In genomic region chr15:71314956-71315537, GRCh38 we compare ENCODE assay signal across 29 cellular contexts.
"Had no signal": no experiment of that assay in that cellular context is flagged by ENCODE, and none has a peak within 500 bp of the region (broad histone marks: within the 10 kb centered on the region; RNA-seq: fewer than 3 reads in every experiment).

No MANE protein-coding gene starts in this region.

- H3K27ac Mint-ChIP-seq: activated CD8-positive, alpha-beta T cell treated with anti-CD3 and anti-CD28 coated beads, Interleukin-2, amount 10 ng/mL, durations not matched to agents 7 days and 5 days; activated naive CD4-positive, alpha-beta T cell treated with anti-CD3 and anti-CD28 coated beads, Interleukin-2, amount 50 U/mL, for 24 hours; activated T-cell treated with anti-CD3 and anti-CD28 coated beads, Interleukin-2, amount 50 U/mL, for 24 hours; activated T-helper 1 cell treated with anti-CD3 and anti-CD28 coated beads, Interleukin-12 subunit alpha, Interleukin-12 subunit beta, Interleukin-2, Interleukin-4 antibody, amounts not matched to agents 30 ng/mL and 10 ng/mL and 1 ng/mL, durations not matched to agents 14 hours and 24 hours and 36 hours; T-helper 2 cell treated with Interferon-gamma antibody and Interleukin-4, amounts not matched to agents 5 μg/mL and 100 μg/mL, for 36 hours had no signal

- H3K9me3 Mint-ChIP-seq: central memory CD8-positive, alpha-beta T cell had no signal

- H3K27ac ChIP-seq: ascending aorta, body of pancreas, SJCRH30 had no signal

- H3K27me3 ChIP-seq: ascending aorta, body of pancreas, MG63, SJCRH30 had no signal

- H3K4me1 ChIP-seq: body of pancreas, SJCRH30 had no signal

- H3K27me3 Mint-ChIP-seq: activated naive CD4-positive, alpha-beta T cell treated with anti-CD3 and anti-CD28 coated beads, Interleukin-2, amount 50 U/mL, for 24 hours had no signal

- H3K36me3 ChIP-seq: ascending aorta, SJCRH30 had no signal

- H3K4me3 ChIP-seq: ascending aorta, body of pancreas, MG63, SJCRH30 had no signal

- DNase-seq: activated CD4-positive, alpha-beta T cell treated with anti-CD3 and anti-CD28 coated beads for 4 hours; activated CD8-positive, alpha-beta T cell treated with anti-CD3 and anti-CD28 coated beads, Interleukin-2, amount 10 ng/mL, durations not matched to agents 7 days and 5 days; activated effector memory CD4-positive, alpha-beta T cell treated with Interleukin-2 at 50 U/mL for 16 hours; activated naive CD4-positive, alpha-beta T cell; activated T-cell treated with anti-CD3 and anti-CD28 coated beads, Interleukin-2, amount 50 U/mL, for 24 hours; body of pancreas; MG63; MV-4-11; NCI-H1092 treated with DMSO at 0.1 percent for 48 hours; NCI-H1417 treated with DMSO at 0.1 percent for 48 hours; NCI-H1694; NCI-H2029; NCI-H2107; NCI-H2171 treated with DMSO at 0.1 percent for 48 hours; NCI-H345; NCI-H510A; NCI-H526 treated with DMSO at 0.1 percent for 48 hours; NCI-H82; Right ventricle myocardium superior; RPMI8226; SJCRH30; SW 1271 had no signal

- H3K4me1 Mint-ChIP-seq: activated naive CD4-positive, alpha-beta T cell treated with anti-CD3 and anti-CD28 coated beads, Interleukin-2, amount 50 U/mL, for 24 hours; central memory CD8-positive, alpha-beta T cell had no signal

- H3K36me3 Mint-ChIP-seq: activated naive CD4-positive, alpha-beta T cell treated with anti-CD3 and anti-CD28 coated beads, Interleukin-2, amount 50 U/mL, for 24 hours had no signal

- ATAC-seq: activated CD4-positive, CD25-positive, alpha-beta regulatory T cell treated with anti-CD3 and anti-CD28 coated beads, Interleukin-2, amount 50 U/mL, for 24 hours; activated CD8-positive, alpha-beta T cell treated with anti-CD3 and anti-CD28 coated beads, Interleukin-2, amount 10 ng/mL, durations not matched to agents 7 days and 5 days; body of pancreas; SK-N-SH treated with all-trans-retinoic acid at 6 μM for 48 hours had no signal

- H3K9me3 ChIP-seq: ascending aorta, body of pancreas, SJCRH30 had no signal

- H3K4me3 Mint-ChIP-seq: activated CD8-positive, alpha-beta T cell treated with anti-CD3 and anti-CD28 coated beads, Interleukin-2, amount 10 ng/mL, durations not matched to agents 7 days and 5 days; activated naive CD4-positive, alpha-beta T cell treated with anti-CD3 and anti-CD28 coated beads, Interleukin-2, amount 50 U/mL, for 24 hours; activated T-cell treated with anti-CD3 and anti-CD28 coated beads, Interleukin-2, amount 50 U/mL, for 24 hours; activated T-helper 1 cell treated with anti-CD3 and anti-CD28 coated beads, Interleukin-12 subunit alpha, Interleukin-12 subunit beta, Interleukin-2, Interleukin-4 antibody, amounts not matched to agents 30 ng/mL and 10 ng/mL and 1 ng/mL, durations not matched to agents 14 hours and 24 hours and 36 hours; central memory CD8-positive, alpha-beta T cell; T-helper 2 cell treated with Interferon-gamma antibody and Interleukin-4, amounts not matched to agents 5 μg/mL and 100 μg/mL, for 36 hours had no signal
